7 cellular contexts compared by ENCODE assay signal in the genomic region with DNA sequence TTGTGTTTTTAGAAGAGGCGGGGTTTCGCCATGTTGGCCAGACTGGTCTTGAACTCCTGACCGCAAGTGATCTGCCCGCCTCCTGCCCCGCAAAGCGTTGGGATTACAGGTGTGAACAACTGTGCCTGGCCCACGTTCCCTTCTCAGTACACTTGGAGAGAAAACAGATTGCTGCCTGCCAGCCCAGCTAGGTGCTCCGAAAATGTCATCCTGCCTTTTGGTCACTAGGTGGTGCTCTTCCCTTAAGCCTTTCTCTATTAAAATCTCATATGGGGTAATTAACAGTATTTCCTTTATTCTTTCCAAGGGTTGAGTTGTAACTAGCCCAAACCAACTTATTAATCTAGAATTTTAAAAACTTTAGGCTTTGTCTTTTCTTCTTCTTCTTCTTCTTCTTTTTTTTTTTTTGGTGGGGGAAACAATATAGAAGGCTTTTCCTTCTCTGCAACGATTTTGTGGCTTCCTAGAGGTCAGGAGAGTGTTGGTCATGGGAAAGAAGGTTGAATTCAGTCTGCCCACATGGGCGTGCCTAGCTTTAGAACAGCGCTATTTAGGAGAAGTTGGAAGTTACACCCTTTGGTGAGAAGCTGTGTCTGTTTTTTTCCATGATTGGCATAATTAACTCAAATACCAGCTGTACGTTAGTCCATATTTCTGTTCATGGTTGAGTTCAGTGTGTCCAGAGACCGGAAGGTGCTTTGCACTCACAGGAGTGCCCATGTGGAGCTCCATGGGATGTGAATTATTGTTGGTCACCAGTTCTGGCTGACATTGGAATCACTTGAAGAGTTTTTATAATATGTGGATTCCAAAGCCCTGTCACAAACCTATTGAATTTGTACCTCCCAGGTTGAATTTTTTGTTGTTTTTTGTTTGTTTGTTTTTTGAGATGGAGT.
DNase-seq lines count a peak whose midpoint lies in the region; ATAC-seq, FAIRE-seq and TF ChIP-seq lines count a peak whose summit lies in the region.
"Not testable (repeated sequence)": the region's sequence is repeated elsewhere in the genome, so short reads cannot be mapped to it uniquely, and the experiment has no call there.

No MANE protein-coding gene starts in this region.

- CTCF ChIA-PET in RWPE1 (lab: Yijun Ruan, JAX), result not testable (repeated sequence)

- peaks cover 42% of the 10 kb centered on the region for H3K36me3 Mint-ChIP-seq in activated T-cell treated with anti-CD3 and anti-CD28 coated beads, Interleukin-2, amount 50 U/mL, for 24 hours (ENCODE audit: low read depth)
- peaks cover 0 to 10% of the 10 kb centered on the region in 2 donors for H3K36me3 Mint-ChIP-seq in naive B cell

- peak; percentile 61 to 66 for ATAC-seq in naive B cell (ENCODE audit: low read depth in 2 of 2)
- ATAC-seq in sciatic nerve, result peak; percentile 87

- H3K9me3 ChIP-seq in left ventricle myocardium inferior (replicated peaks), result not testable (repeated sequence)

- FAIRE-seq in H54 (lab: Jason Lieb, UNC), result peak; percentile 100

- H3K36me3 ChIP-seq in left ventricle myocardium inferior, result not testable (repeated sequence)

- H3K27ac ChIP-seq in RWPE1; left ventricle myocardium inferior (replicated peaks): not testable (repeated sequence)
- peak overlapping the region in 1 of 59 donors; percentile 38 for H3K27ac ChIP-seq in dorsolateral prefrontal cortex

- TF ChIP-seq CTCF in RWPE1 (conservative IDR thresholded peaks at IDR 0.05; ENCODE audit: low read depth), result peak; percentile 65
- peak in 44 of 56 donors; percentile 14 to 53 (median 32) for TF ChIP-seq CTCF in dorsolateral prefrontal cortex (IDR thresholded peaks at IDR 0.05 in 54 of 56, conservative IDR thresholded peaks at IDR 0.05 in 2 of 56; ENCODE audit: low read depth in 1 of 56, partially characterized antibody in 56 of 56)
- peak; percentile 43 for TF ChIP-seq CTCF in left ventricle myocardium inferior (IDR thresholded peaks at IDR 0.05; ENCODE audit: borderline replicate concordance)

- H3K27me3 ChIP-seq in dorsolateral prefrontal cortex; left ventricle myocardium inferior (ENCODE audit: low read depth): not testable (repeated sequence)

- POLR2A ChIA-PET in RWPE1 (lab: Yijun Ruan, JAX; ENCODE audit: low non-redundant PET), result not testable (repeated sequence)

- H3K4me1 ChIP-seq in left ventricle myocardium inferior, result not testable (repeated sequence)

- not testable (repeated sequence) for DNase-seq in H54 (ENCODE audit: insufficient read length, low spot score); RWPE1 (ENCODE audit: low spot score); activated T-cell treated with anti-CD3 and anti-CD28 coated beads, Interleukin-2, amount 50 U/mL, for 24 hours; dorsolateral prefrontal cortex; left ventricle myocardium inferior; naive B cell; sciatic nerve (ENCODE audit: low spot score)

- H3K4me3 Mint-ChIP-seq in activated T-cell treated with anti-CD3 and anti-CD28 coated beads, Interleukin-2, amount 50 U/mL, for 24 hours; naive B cell: not testable (repeated sequence)

- H3K27ac Mint-ChIP-seq in activated T-cell treated with anti-CD3 and anti-CD28 coated beads, Interleukin-2, amount 50 U/mL, for 24 hours, result peak overlapping the region; percentile 64
- H3K27ac Mint-ChIP-seq in naive B cell, result peak overlapping the region in 1 of 6 donors; percentile 12

- H3K4me3 ChIP-seq in dorsolateral prefrontal cortex, left ventricle myocardium inferior: not testable (repeated sequence)

- intact Hi-C loops in dorsolateral prefrontal cortex (cut with DNase I); left ventricle myocardium inferior (cut with micrococcal nuclease); sciatic nerve (cut with DNase I): not testable (repeated sequence)

- TF ChIP-seq POLR2A in H54 (IDR thresholded peaks at IDR 0.05; ENCODE audit: low read depth, low read length), result not testable (repeated sequence)

- not testable (repeated sequence) for H3K9me3 Mint-ChIP-seq in activated T-cell treated with anti-CD3 and anti-CD28 coated beads, Interleukin-2, amount 50 U/mL, for 24 hours; naive B cell

- peaks cover 12% of the 10 kb centered on the region for H3K4me1 Mint-ChIP-seq in activated T-cell treated with anti-CD3 and anti-CD28 coated beads, Interleukin-2, amount 50 U/mL, for 24 hours (ENCODE audit: low read depth)
- H3K4me1 Mint-ChIP-seq in naive B cell, result not testable (repeated sequence)

- H3K27me3 Mint-ChIP-seq in activated T-cell treated with anti-CD3 and anti-CD28 coated beads, Interleukin-2, amount 50 U/mL, for 24 hours; naive B cell: not testable (repeated sequence)
